Comparison of ENCODE assay signal across 26 cellular contexts in the genomic region with DNA sequence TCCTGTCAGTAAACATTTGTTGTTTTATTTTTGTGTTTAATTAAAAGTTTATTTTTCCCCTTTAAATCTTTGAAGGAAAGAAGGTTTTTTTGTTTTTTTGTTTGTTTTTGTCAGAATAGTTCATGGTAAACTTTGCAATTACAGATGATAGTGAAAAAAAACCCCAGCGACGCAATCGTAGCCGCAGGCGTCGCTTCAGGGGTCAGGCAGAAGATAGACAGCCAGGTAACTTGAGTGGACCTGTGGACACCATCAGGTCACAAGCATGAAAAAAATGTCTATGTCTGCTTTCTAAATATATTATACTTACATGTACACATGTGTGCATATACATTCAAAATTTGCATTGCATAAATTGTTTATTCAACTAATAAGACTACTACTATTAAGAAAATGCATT. TPM values are rescaled to one million over a fixed set of nuclear protein-coding genes. Genes with fewer than 3 reads are reported as not detected.
DNase-seq lines count a peak whose midpoint lies in the region; ATAC-seq, FAIRE-seq and TF ChIP-seq lines count a peak whose summit lies in the region.
"Had no signal": no experiment of that assay in that cellular context is flagged by ENCODE, and none has a peak within 500 bp of the region (broad histone marks: within the 10 kb centered on the region; RNA-seq: fewer than 3 reads in every experiment).

No MANE protein-coding gene starts in this region.

- no peak for TF ChIP-seq RAD21 in H1 (IDR thresholded peaks at IDR 0.05 in 1 of 2, conservative IDR thresholded peaks at IDR 0.05 in 1 of 2; ENCODE audit: low read depth in 2 of 2, low read length in 2 of 2)

- POLR2A ChIA-PET in CD8-positive, alpha-beta T cell (lab: Charles Lee) = no interaction called here
- POLR2A ChIA-PET in H1 (lab: Charles Lee; ENCODE audit: partially characterized antibody) = interaction anchor here (0.6 kb wide), 1 partner anchor 15 kb away, joined by 3 read pairs; no protein-coding TSS in a partner anchor
- POLR2A ChIA-PET in T-cell (lab: Charles Lee) = no interaction called here

- TF ChIP-seq CTCF in CD8-positive, alpha-beta T cell (IDR thresholded peaks at IDR 0.05) = no peak
- TF ChIP-seq CTCF in H1 (IDR thresholded peaks at IDR 0.05; ENCODE audit: control extremely low read depth in 1 of 3, insufficient read depth in 1 of 3, low read depth in 1 of 3, low read length in 3 of 3) = no peak

- H3K79me1 ChIP-seq in H1 (ENCODE audit: low read depth, low read length) (no peaks in the 10 kb centered on the region), trophoblast cell (ENCODE audit: low read length) (no peaks in the 10 kb centered on the region)

- H3K23ac ChIP-seq in H1 (ENCODE audit: insufficient read length) (no peak overlapping the region), trophoblast cell (ENCODE audit: low read length) (no peak overlapping the region)

- no peak overlapping the region for H3K4me3 Mint-ChIP-seq in activated T-cell treated with anti-CD3 and anti-CD28 coated beads, Interleukin-2, amount 50 U/mL, for 72 hours
- no peak overlapping the region for H3K4me3 Mint-ChIP-seq in activated T-cell treated with anti-CD3 and anti-CD28 coated beads, Interleukin-2, amount 50 U/mL, for 24 hours
- H3K4me3 Mint-ChIP-seq in CD8-positive, alpha-beta T cell = no peak overlapping the region
- no peak overlapping the region for H3K4me3 Mint-ChIP-seq in T-cell
- H3K4me3 Mint-ChIP-seq: B cell; CD4-positive, alpha-beta T cell; CD8-positive, alpha-beta memory T cell had no signal

- no peak overlapping the region for H4K12ac ChIP-seq in trophoblast cell (ENCODE audit: low read depth, low read length)

- H3K9ac ChIP-seq in H1 (replicated peaks in 1 of 4; ENCODE audit: extremely low read depth in 1 of 4, low read depth in 3 of 4, low read length in 3 of 4) = no peak overlapping the region
- no peak overlapping the region for H3K9ac ChIP-seq in trophoblast cell (ENCODE audit: low read length)
- H3K9ac ChIP-seq: BLaER1 treated with 17β-estradiol and CSF1 and Interleukin-3, amounts not matched to agents 10 nM and 100 nM had no signal

- H3K79me2 ChIP-seq in H1 (ENCODE audit: control insufficient read depth in 1 of 2, insufficient read depth in 2 of 2, low read length in 2 of 2) (peaks cover 0 to 2% of the 10 kb centered on the region in 2 experiments; a peak in 1 of 4 replicates), trophoblast cell (ENCODE audit: control insufficient read depth, insufficient read depth, low read length, poor library complexity) (no peaks in the 10 kb centered on the region)

- H3K18ac ChIP-seq in H1 (ENCODE audit: extremely low read depth, low read length) = no peak overlapping the region
- H3K18ac ChIP-seq in trophoblast cell (ENCODE audit: low read length) = no peak overlapping the region

- no peak for FAIRE-seq in H1 (lab: Jason Lieb, UNC)
- FAIRE-seq: A549, GM12878, GM12892, GM18507 had no signal

- H3K23me2 ChIP-seq in H1 (ENCODE audit: low read depth, low read length) = no peaks in the 10 kb centered on the region

- peaks cover 2 to 22% of the 10 kb centered on the region in 2 donors for H3K36me3 Mint-ChIP-seq in activated T-cell treated with anti-CD3 and anti-CD28 coated beads, Interleukin-2, amount 50 U/mL, for 72 hours (ENCODE audit: insufficient read depth in 2 of 2)
- H3K36me3 Mint-ChIP-seq in activated T-cell treated with anti-CD3 and anti-CD28 coated beads, Interleukin-2, amount 50 U/mL, for 24 hours (ENCODE audit: low read depth) = peaks cover 90% of the 10 kb centered on the region
- H3K36me3 Mint-ChIP-seq in CD8-positive, alpha-beta T cell = peaks cover 59% of the 10 kb centered on the region
- peaks cover 32% of the 10 kb centered on the region for H3K36me3 Mint-ChIP-seq in T-cell

- TF ChIP-seq EP300 in H1 (IDR thresholded peaks at IDR 0.05; ENCODE audit: borderline replicate concordance in 1 of 2, low read depth in 2 of 2, low read length in 2 of 2) = no peak

- H3K27ac Mint-ChIP-seq in activated T-cell treated with anti-CD3 and anti-CD28 coated beads, Interleukin-2, amount 50 U/mL, for 72 hours = peak overlapping the region; percentile 72
- H3K27ac Mint-ChIP-seq in activated T-cell treated with anti-CD3 and anti-CD28 coated beads, Interleukin-2, amount 50 U/mL, for 24 hours = no peak overlapping the region
- no peak overlapping the region for H3K27ac Mint-ChIP-seq in CD8-positive, alpha-beta T cell
- H3K27ac Mint-ChIP-seq in T-cell = no peak overlapping the region
- H3K27ac Mint-ChIP-seq: B cell; CD4-positive, alpha-beta T cell had no signal

- H4K20me1 ChIP-seq in H1 (replicated peaks in 1 of 2; ENCODE audit: control insufficient read depth in 1 of 2, insufficient read depth in 2 of 2, low read length in 2 of 2) = peaks cover 0 to 2% of the 10 kb centered on the region in 2 experiments

- no peaks in the 10 kb centered on the region for H3K9me3 Mint-ChIP-seq in activated T-cell treated with anti-CD3 and anti-CD28 coated beads, Interleukin-2, amount 50 U/mL, for 72 hours
- no peaks in the 10 kb centered on the region for H3K9me3 Mint-ChIP-seq in activated T-cell treated with anti-CD3 and anti-CD28 coated beads, Interleukin-2, amount 50 U/mL, for 24 hours
- no peaks in the 10 kb centered on the region for H3K9me3 Mint-ChIP-seq in CD8-positive, alpha-beta T cell
- H3K9me3 Mint-ChIP-seq in T-cell = no peaks in the 10 kb centered on the region
- H3K9me3 Mint-ChIP-seq: CD4-positive, alpha-beta T cell; CD8-positive, alpha-beta memory T cell had no signal

- H3K56ac ChIP-seq in H1 (replicated peaks; ENCODE audit: insufficient read length, low read depth, low read length) = no peak overlapping the region

- H2BK120ac ChIP-seq in H1 (replicated peaks; ENCODE audit: low read depth, low read length) = no peak overlapping the region
- no peak overlapping the region for H2BK120ac ChIP-seq in trophoblast cell (ENCODE audit: insufficient read depth, low read length, poor library complexity)

- no peak for TF ChIP-seq POLR2A in H1 (IDR thresholded peaks at IDR 0.05; ENCODE audit: control extremely low read depth in 1 of 2, low read depth in 2 of 2, low read length in 2 of 2)

- no peak for ATAC-seq in activated T-cell treated with anti-CD3 and anti-CD28 coated beads, Interleukin-2, amount 50 U/mL, for 72 hours (replicated peaks in 1 of 2)
- ATAC-seq in CD8-positive, alpha-beta T cell = no peak
- no peak for ATAC-seq in T-cell (replicated peaks in 1 of 4)
- ATAC-seq: A549, GM12878 had no signal

- no peak overlapping the region for H2BK15ac ChIP-seq in H1 (ENCODE audit: low read length)

- H3K9me3 ChIP-seq in CD8-positive, alpha-beta T cell (ENCODE audit: low read length) = no peaks in the 10 kb centered on the region
- H3K9me3 ChIP-seq in H1 (ENCODE audit: insufficient read depth in 2 of 2, low read depth in 1 of 2, low read length in 1 of 2) = no peaks in the 10 kb centered on the region
- no peaks in the 10 kb centered on the region for H3K9me3 ChIP-seq in trophoblast cell (ENCODE audit: insufficient read depth, low read depth, low read length)
- H3K9me3 ChIP-seq: A549; BLaER1 treated with 17β-estradiol and CSF1 and Interleukin-3, amounts not matched to agents 10 nM and 100 nM had no signal

- H3K14ac ChIP-seq in H1 (ENCODE audit: insufficient read length) (no peak overlapping the region), trophoblast cell (ENCODE audit: low read length) (no peak overlapping the region)

- 93% methylated on average over 6 of the region's 6 CpGs; no CpG with 5 or more reads in 1 of the 2 experiments for WGBS in H1 (ENCODE audit: extremely low coverage in 1 of 2, insufficient coverage in 1 of 2, insufficient read length in 1 of 2, insufficient replicate concordance in 2 of 2, low coverage in 1 of 2, low lambda C conversion rate in 2 of 2, missing lambda C conversion rate in 1 of 2), 2 experiments
- WGBS in trophoblast cell (ENCODE audit: extremely low coverage, insufficient coverage, insufficient read length) = no CpG with 5 or more reads among the region's 6 CpGs

- no peak overlapping the region for H3K4me3 ChIP-seq in CD8-positive, alpha-beta T cell (ENCODE audit: low read depth, low read length)
- H3K4me3 ChIP-seq in H1 (ENCODE audit: extremely low read depth in 1 of 4, insufficient read depth in 2 of 4, low read depth in 3 of 4, low read length in 4 of 4) = no peak overlapping the region
- no peak overlapping the region for H3K4me3 ChIP-seq in trophoblast cell (ENCODE audit: low read depth, low read length)
- H3K4me3 ChIP-seq: A549; BLaER1 treated with 17β-estradiol and CSF1 and Interleukin-3, amounts not matched to agents 10 nM and 100 nM; GM12878 had no signal

- intact Hi-C loops in CD8-positive, alpha-beta T cell (cut with DNase I, micrococcal nuclease) = no loop called here

- H4K8ac ChIP-seq in H1 (ENCODE audit: extremely low read depth, insufficient read depth, low read length) = peak overlapping the region; percentile 51; the same call in 1 of the 2 replicates
- H4K8ac ChIP-seq in trophoblast cell (ENCODE audit: low read depth, low read length) = no peak overlapping the region

- DNase-seq in activated T-cell treated with anti-CD3 and anti-CD28 coated beads, Interleukin-2, amount 50 U/mL, for 72 hours = no peak
- no peak for DNase-seq in activated T-cell treated with anti-CD3 and anti-CD28 coated beads, Interleukin-2, amount 50 U/mL, for 24 hours
- DNase-seq in CD8-positive, alpha-beta T cell = no peak
- no peak for DNase-seq in H1 (ENCODE audit: low read depth in 1 of 2, low spot score in 2 of 2)
- peak; percentile 90 to 97 for DNase-seq in trophoblast cell
- DNase-seq in H4 (ENCODE audit: low spot score) = no peak
- DNase-seq in T-cell = no peak
- DNase-seq: AML-193; CD4-positive, alpha-beta T cell; CD8-positive, alpha-beta memory T cell; COR-L47; DMS 273 treated with DMSO at 0.1 percent for 48 hours; DMS153; DMS53; DMS79; DND-41; EL; GDM1 had no signal

- no peak overlapping the region for H4K91ac ChIP-seq in H1 (replicated peaks; ENCODE audit: insufficient read length, low read length)
- H4K91ac ChIP-seq in trophoblast cell (ENCODE audit: low read depth, low read length) = no peak overlapping the region

- H2AK5ac ChIP-seq in H1 (ENCODE audit: low read depth, low read length) (no peak overlapping the region), trophoblast cell (ENCODE audit: low read length) (no peak overlapping the region)

- peak overlapping the region; percentile 3 for H3K27ac ChIP-seq in CD8-positive, alpha-beta T cell (ENCODE audit: low read depth, low read length)
- H3K27ac ChIP-seq in H1 (ENCODE audit: low read depth, low read length) (no peak overlapping the region), trophoblast cell (ENCODE audit: low read depth, low read length) (no peak overlapping the region)
- H3K27ac ChIP-seq: 22Rv1; A549; BLaER1 treated with 17β-estradiol and CSF1 and Interleukin-3, amounts not matched to agents 10 nM and 100 nM; C4-2B had no signal

- no peak overlapping the region for H3K4ac ChIP-seq in H1 (replicated peaks; ENCODE audit: insufficient read length, low read depth, low read length)
- no peak overlapping the region for H3K4ac ChIP-seq in trophoblast cell (ENCODE audit: low read depth, low read length)

- no peaks in the 10 kb centered on the region for H3K4me1 ChIP-seq in CD8-positive, alpha-beta T cell (ENCODE audit: insufficient read depth, low read length)
- H3K4me1 ChIP-seq in H1 (replicated peaks in 1 of 4; ENCODE audit: control insufficient read depth in 3 of 4, insufficient read depth in 4 of 4, low read length in 3 of 4) = no peaks in the 10 kb centered on the region
- no peaks in the 10 kb centered on the region for H3K4me1 ChIP-seq in trophoblast cell (ENCODE audit: control insufficient read depth in 1 of 2, insufficient read depth in 2 of 2, low read length in 2 of 2)
- H3K4me1 ChIP-seq: A549; BLaER1 treated with 17β-estradiol and CSF1 and Interleukin-3, amounts not matched to agents 10 nM and 100 nM had no signal

- H2BK12ac ChIP-seq in H1 (ENCODE audit: low read depth, low read length) (no peak overlapping the region), trophoblast cell (ENCODE audit: low read length) (no peak overlapping the region)

- H4K5ac ChIP-seq in H1 (ENCODE audit: insufficient read length, low read depth, low read length) = no peak overlapping the region

- no peaks in the 10 kb centered on the region for H3K27me3 Mint-ChIP-seq in activated T-cell treated with anti-CD3 and anti-CD28 coated beads, Interleukin-2, amount 50 U/mL, for 72 hours (ENCODE audit: low read depth)
- H3K27me3 Mint-ChIP-seq in activated T-cell treated with anti-CD3 and anti-CD28 coated beads, Interleukin-2, amount 50 U/mL, for 24 hours = no peaks in the 10 kb centered on the region
- H3K27me3 Mint-ChIP-seq in CD8-positive, alpha-beta T cell (ENCODE audit: low read depth) = no peaks in the 10 kb centered on the region
- no peaks in the 10 kb centered on the region for H3K27me3 Mint-ChIP-seq in T-cell
- H3K27me3 Mint-ChIP-seq: B cell; CD4-positive, alpha-beta T cell; CD8-positive, alpha-beta memory T cell had no signal

- no peaks in the 10 kb centered on the region for H3K27me3 ChIP-seq in CD8-positive, alpha-beta T cell (ENCODE audit: insufficient read depth, low read length)
- H3K27me3 ChIP-seq in H1 (replicated peaks in 1 of 4; ENCODE audit: control insufficient read depth in 3 of 4, extremely low read depth in 1 of 4, insufficient read depth in 3 of 4, low read length in 3 of 4) = no peaks in the 10 kb centered on the region
- H3K27me3 ChIP-seq in trophoblast cell (ENCODE audit: insufficient read depth, low read length) = no peaks in the 10 kb centered on the region
- H3K27me3 ChIP-seq: BLaER1 treated with 17β-estradiol and CSF1 and Interleukin-3, amounts not matched to agents 10 nM and 100 nM had no signal

- peaks cover 28% of the 10 kb centered on the region for H3K36me3 ChIP-seq in CD8-positive, alpha-beta T cell (ENCODE audit: insufficient read depth, low read length)
- H3K36me3 ChIP-seq in H1 (ENCODE audit: control insufficient read depth in 2 of 4, insufficient read depth in 4 of 4, low read length in 3 of 4) (peaks cover 6 to 98% (median 46%) of the 10 kb centered on the region in 4 experiments), trophoblast cell (ENCODE audit: control insufficient read depth in 1 of 2, insufficient read depth in 2 of 2, low read length in 2 of 2) (peaks cover 10 to 17% of the 10 kb centered on the region in 2 experiments)

- H2BK5ac ChIP-seq in H1 (ENCODE audit: low read depth, low read length) (no peak overlapping the region), trophoblast cell (ENCODE audit: low read depth, low read length, poor library complexity) (no peak overlapping the region)

- no peaks in the 10 kb centered on the region for H3K4me1 Mint-ChIP-seq in activated T-cell treated with anti-CD3 and anti-CD28 coated beads, Interleukin-2, amount 50 U/mL, for 72 hours (ENCODE audit: low read depth)
- H3K4me1 Mint-ChIP-seq in activated T-cell treated with anti-CD3 and anti-CD28 coated beads, Interleukin-2, amount 50 U/mL, for 24 hours (ENCODE audit: low read depth) = peaks cover 10% of the 10 kb centered on the region
- H3K4me1 Mint-ChIP-seq in CD8-positive, alpha-beta T cell (ENCODE audit: low read depth) = no peaks in the 10 kb centered on the region
- peaks cover 0 to 5% (median 2%) of the 10 kb centered on the region in 3 donors for H3K4me1 Mint-ChIP-seq in T-cell

- H3K4me2 ChIP-seq in H1 (ENCODE audit: insufficient read depth in 1 of 2, low read depth in 2 of 2, low read length in 2 of 2) = no peak overlapping the region
- no peak overlapping the region for H3K4me2 ChIP-seq in trophoblast cell (ENCODE audit: low read length)
- H3K4me2 ChIP-seq: A549; BLaER1 treated with 17β-estradiol and CSF1 and Interleukin-3, amounts not matched to agents 10 nM and 100 nM had no signal

- H2AFZ ChIP-seq in H1 (ENCODE audit: low read length) (no peak overlapping the region), trophoblast cell (ENCODE audit: insufficient read depth, low read length, poor library complexity) (no peak overlapping the region)

- CTCF ChIA-PET in CD8-positive, alpha-beta T cell (lab: Charles Lee) = interaction anchor here (1.0 kb wide), 1 partner anchor 22 kb away, joined by 3 read pairs; no protein-coding TSS in a partner anchor
- CTCF ChIA-PET in H1 (lab: Charles Lee; ENCODE audit: partially characterized antibody) (interaction anchor here (1.0 kb wide), 1 partner anchor 9 kb away, joined by 3 read pairs; no protein-coding TSS in a partner anchor), T-cell (lab: Charles Lee) (interaction anchor here (0.6 kb wide), 2 partner anchors 9 to 59 kb away, joined by 3 read pairs; no protein-coding TSS in a partner anchor)

- no peak overlapping the region for H2BK20ac ChIP-seq in H1 (ENCODE audit: low read length)

RNA-seq across cellular contexts. Expression of a gene that starts 18.6 kb away (rescaled TPM):
- total RNA-seq in activated T-cell treated with anti-CD3 and anti-CD28 coated beads, Interleukin-2, amount 50 U/mL, for 72 hours = 10 to 100 TPM; 49.2 to 53.6 TPM
- total RNA-seq in CD8-positive, alpha-beta T cell = 10 to 100 TPM; 35.5 to 42.3 TPM
- 82.2 and 90.9 TPM in 2 replicates for total RNA-seq in H1 (2021; fragmentation: NEBNext Ultra II Directional; extraction: Animal tissue kit (Norgen Biotek cat#: 25700))
- polyA plus RNA-seq in H1 (2011; rRNA removed) = 62.4 and 65.9 TPM in 2 replicates
- 77.3 TPM for polyA plus RNA-seq in H1 (2011; cell fraction: cytosol; rRNA removed)
- polyA plus RNA-seq in H1 (2011; cell fraction: nucleus; rRNA removed) = 64.1 TPM
- 55.0 to 99.3 TPM (median 93.2 TPM) in 4 replicates for polyA plus RNA-seq in H1 (2012, experiment 1 of 2)
- polyA plus RNA-seq in H1 (2012, experiment 2 of 2) = 238 TPM
- polyA plus RNA-seq in H1 (2013, experiment 1 of 2) = 212 TPM
- 215 TPM for polyA plus RNA-seq in H1 (2013, experiment 2 of 2)
- polyA minus RNA-seq in H1 (2011; rRNA and poly(A)+ RNA removed) = 24.5 and 29.9 TPM in 2 replicates
- polyA minus RNA-seq in H1 (2011; cell fraction: cytosol; rRNA and poly(A)+ RNA removed) = 20.9 TPM
- polyA minus RNA-seq in H1 (2011; cell fraction: nucleus; rRNA and poly(A)+ RNA removed) = 37.7 TPM
- polyA plus RNA-seq in trophoblast cell (2013) = 90.4 and 90.7 TPM in 2 replicates
- total RNA-seq in H4 (2014; rRNA removed; shearing (Covaris generic)) = 44.3 and 48.0 TPM in 2 replicates
- total RNA-seq in T-cell = 10 to 100 TPM; 29.2 to 52.6 (median 42.0) TPM

RNA-seq across cellular contexts. Expression of a gene that starts 58.5 kb away (rescaled TPM):
- 100 to 1,000 TPM; 196 to 203 TPM for total RNA-seq in activated T-cell treated with anti-CD3 and anti-CD28 coated beads, Interleukin-2, amount 50 U/mL, for 72 hours
- total RNA-seq in CD8-positive, alpha-beta T cell = 100 to 1,000 TPM; 192 to 206 TPM
- total RNA-seq in H1 (2021; fragmentation: NEBNext Ultra II Directional; extraction: Animal tissue kit (Norgen Biotek cat#: 25700)) = 264 and 283 TPM in 2 replicates
- 80.4 and 108 TPM in 2 replicates for polyA plus RNA-seq in H1 (2011; rRNA removed)
- polyA plus RNA-seq in H1 (2011; cell fraction: cytosol; rRNA removed) = 203 TPM
- 112 TPM for polyA plus RNA-seq in H1 (2011; cell fraction: nucleus; rRNA removed)
- 197 to 222 TPM (median 212 TPM) in 4 replicates for polyA plus RNA-seq in H1 (2012, experiment 1 of 2)
- 16.1 TPM for polyA plus RNA-seq in H1 (2012, experiment 2 of 2)
- 190 TPM for polyA plus RNA-seq in H1 (2013, experiment 1 of 2)
- 185 TPM for polyA plus RNA-seq in H1 (2013, experiment 2 of 2)
- polyA minus RNA-seq in H1 (2011; rRNA and poly(A)+ RNA removed) = 278 and 279 TPM in 2 replicates
- 159 TPM for polyA minus RNA-seq in H1 (2011; cell fraction: cytosol; rRNA and poly(A)+ RNA removed)
- polyA minus RNA-seq in H1 (2011; cell fraction: nucleus; rRNA and poly(A)+ RNA removed) = 248 TPM
- 124 and 133 TPM in 2 replicates for polyA plus RNA-seq in trophoblast cell (2013)
- 96.6 and 109 TPM in 2 replicates for total RNA-seq in H4 (2014; rRNA removed; shearing (Covaris generic))
- 100 to 1,000 TPM in 3 of 5 donors, 10 to 100 TPM in 2; 97.5 to 150 (median 100) TPM for total RNA-seq in T-cell

Comparison
In these comparisons a context has a peak if more than half of its experiments do, and no peak if none do; other contexts are left out.
1. DNase-seq: peak in trophoblast cell (2 of 2); none in activated T-cell treated with anti-CD3 and anti-CD28 coated beads, Interleukin-2, amount 50 U/mL, for 72 hours (0 of 2), activated T-cell treated with anti-CD3 and anti-CD28 coated beads, Interleukin-2, amount 50 U/mL, for 24 hours (single experiment), CD8-positive, alpha-beta T cell (0 of 7), H1 (0 of 2), H4 (single experiment) and T-cell (0 of 34).